ENCODE assay signal across 1 cellular context in the genomic region with DNA sequence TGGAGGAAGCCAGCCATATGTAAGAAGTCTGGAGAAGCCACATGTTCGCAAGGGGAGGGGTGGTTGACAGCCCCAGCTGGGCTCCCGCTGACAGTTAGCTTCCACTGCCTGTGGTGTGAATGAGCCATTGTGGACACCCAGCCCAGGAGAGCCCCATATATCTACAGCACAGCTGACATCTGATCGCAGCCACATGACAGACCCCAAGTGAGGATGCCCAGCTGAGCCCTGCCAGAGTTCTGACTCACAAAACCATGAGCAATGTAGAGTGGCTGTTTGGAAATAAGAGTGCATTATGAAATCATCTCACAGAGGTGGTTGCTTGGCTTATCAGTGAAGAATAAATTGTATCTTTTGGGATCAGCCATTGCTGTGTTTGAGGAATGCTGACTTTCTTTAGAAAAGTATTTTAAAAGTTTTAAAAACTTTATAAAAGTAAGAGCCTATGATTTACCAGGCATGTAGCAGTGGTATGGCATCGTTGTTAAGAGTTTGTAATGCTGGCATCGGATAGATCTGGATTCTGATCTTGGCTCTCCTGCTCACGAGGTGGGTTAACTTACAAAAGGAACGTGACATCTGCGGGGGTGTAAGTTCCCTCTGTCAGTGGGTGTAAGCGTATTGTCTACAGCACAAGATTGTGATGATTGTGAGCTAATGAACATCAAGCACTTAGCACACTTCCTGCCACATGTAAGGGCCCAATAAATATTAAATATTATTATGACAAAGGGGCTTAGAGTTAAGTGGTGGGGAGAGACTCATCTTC.
TF ChIP-seq lines count a peak whose summit lies in the region.

No MANE protein-coding gene starts in this region.

TF ChIP-seq in GM23338, 12 proteins besides CTCF, POLR2A, EP300 and RAD21 (continued from another document):
- no peak for TF ChIP-seq ETS1 (IDR thresholded peaks at IDR 0.05)
- TF ChIP-seq STAT1 (IDR thresholded peaks at IDR 0.05; ENCODE audit: unreplicated experiment), result no peak
- TF ChIP-seq ZNF114 (CRISPR knock-in tag; IDR thresholded peaks at IDR 0.05), result no peak
- no peak for TF ChIP-seq REST (IDR thresholded peaks at IDR 0.05; ENCODE audit: unreplicated experiment)
